ENCODE assay signal across 20 cellular contexts in the genomic region with DNA sequence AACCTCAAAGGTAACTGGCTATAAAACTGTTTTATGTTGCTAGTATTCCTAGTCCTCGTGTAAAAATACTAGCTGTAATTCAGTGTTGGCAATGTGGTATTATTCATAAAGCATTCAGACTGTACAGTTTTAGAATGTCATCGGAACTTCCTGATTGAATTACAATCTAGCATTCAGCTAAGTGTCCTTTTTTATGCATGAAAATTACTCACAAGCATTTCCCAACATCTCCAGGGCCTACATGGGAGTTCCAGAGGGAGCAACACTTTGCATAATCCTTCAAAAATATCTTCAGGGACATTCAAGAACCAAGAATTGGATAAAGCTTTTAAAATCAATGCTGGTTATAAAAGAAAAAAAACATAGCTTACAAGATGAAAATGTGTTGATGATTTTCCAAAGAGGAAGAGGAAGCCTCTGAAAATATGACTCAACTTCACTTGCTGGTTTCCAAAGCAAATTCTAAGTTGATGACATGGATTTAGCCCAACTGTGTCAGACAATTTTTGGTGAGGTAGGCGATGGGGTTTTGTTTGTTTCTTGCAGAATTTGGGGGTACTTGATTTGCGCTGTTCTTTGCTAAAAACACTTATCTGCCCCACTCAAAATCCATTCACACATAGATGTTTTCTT.
"Had no signal": no experiment of that assay in that cellular context is flagged by ENCODE, and none has a peak within 500 bp of the region (broad histone marks: within the 10 kb centered on the region; RNA-seq: fewer than 3 reads in every experiment).

No MANE protein-coding gene starts in this region.

- H3K4me3 ChIP-seq: esophagus muscularis mucosa, gastroesophageal sphincter, mucosa of descending colon, ovary, testis, upper lobe of right lung had no signal

- H3K9me3 ChIP-seq: esophagus muscularis mucosa, gastroesophageal sphincter, mucosa of descending colon, ovary, testis, upper lobe of right lung had no signal

- H3K27me3 ChIP-seq: esophagus muscularis mucosa, gastroesophageal sphincter, ovary, testis, upper lobe of right lung had no signal

- ATAC-seq: activated CD4-positive, alpha-beta T cell treated with anti-CD3 and anti-CD28 coated beads for 36 hours; activated CD8-positive, alpha-beta memory T cell treated with anti-CD3 and anti-CD28 coated beads, Interleukin-2, amount 10 ng/mL, durations not matched to agents 7 days and 5 days; gastroesophageal sphincter; left lobe of liver; mucosa of descending colon; naive thymus-derived CD4-positive, alpha-beta T cell; sciatic nerve; upper lobe of right lung had no signal

- H3K9me3 Mint-ChIP-seq: activated CD4-positive, alpha-beta memory T cell treated with anti-CD3 and anti-CD28 coated beads for 36 hours; activated T-cell treated with anti-CD3 and anti-CD28 coated beads, Interleukin-2, amount 50 U/mL, for 24 hours had no signal

- H3K4me1 ChIP-seq: esophagus muscularis mucosa, testis, upper lobe of right lung had no signal

- H3K36me3 ChIP-seq: esophagus muscularis mucosa, gastroesophageal sphincter, ovary, upper lobe of right lung had no signal

- H3K4me3 Mint-ChIP-seq: activated CD4-positive, alpha-beta memory T cell treated with anti-CD3 and anti-CD28 coated beads for 36 hours; activated CD4-positive, alpha-beta T cell treated with anti-CD3 and anti-CD28 coated beads for 36 hours; activated CD8-positive, alpha-beta memory T cell treated with anti-CD3 and anti-CD28 coated beads, Interleukin-2, amount 10 ng/mL, durations not matched to agents 7 days and 5 days; activated T-cell treated with anti-CD3 and anti-CD28 coated beads, Interleukin-2, amount 50 U/mL, for 24 hours; naive thymus-derived CD4-positive, alpha-beta T cell; stimulated activated naive CD8-positive, alpha-beta T cell treated with anti-CD3 and anti-CD28 coated beads, Interleukin-15, Interleukin-2, amounts not matched to agents 100 ng/mL and 50 ng/mL, for 24 hours had no signal

- H3K4me1 Mint-ChIP-seq: activated CD4-positive, alpha-beta T cell treated with anti-CD3 and anti-CD28 coated beads for 36 hours; activated CD8-positive, alpha-beta memory T cell treated with anti-CD3 and anti-CD28 coated beads, Interleukin-2, amount 10 ng/mL, durations not matched to agents 7 days and 5 days; naive thymus-derived CD4-positive, alpha-beta T cell had no signal

- H3K27me3 Mint-ChIP-seq: activated CD4-positive, alpha-beta memory T cell treated with anti-CD3 and anti-CD28 coated beads for 36 hours; activated CD4-positive, alpha-beta T cell treated with anti-CD3 and anti-CD28 coated beads for 36 hours; activated CD8-positive, alpha-beta memory T cell treated with anti-CD3 and anti-CD28 coated beads, Interleukin-2, amount 10 ng/mL, durations not matched to agents 7 days and 5 days; activated T-cell treated with anti-CD3 and anti-CD28 coated beads, Interleukin-2, amount 50 U/mL, for 24 hours; naive thymus-derived CD4-positive, alpha-beta T cell; stimulated activated naive CD8-positive, alpha-beta T cell treated with anti-CD3 and anti-CD28 coated beads, Interleukin-15, Interleukin-2, amounts not matched to agents 100 ng/mL and 50 ng/mL, for 24 hours had no signal

- DNase-seq: activated CD4-positive, alpha-beta memory T cell treated with anti-CD3 and anti-CD28 coated beads for 36 hours; activated CD4-positive, alpha-beta T cell treated with anti-CD3 and anti-CD28 coated beads for 36 hours; activated CD8-positive, alpha-beta memory T cell treated with anti-CD3 and anti-CD28 coated beads, Interleukin-2, amount 10 ng/mL, durations not matched to agents 7 days and 5 days; activated effector memory CD4-positive, alpha-beta T cell treated with Interleukin-2 at 50 U/mL for 16 hours; activated naive CD4-positive, alpha-beta T cell treated with anti-CD3 and anti-CD28 coated beads, Interleukin-2, amount 50 U/mL, for 16 hours; activated T-cell treated with anti-CD3 and anti-CD28 coated beads, Interleukin-2, amount 50 U/mL, for 24 hours; islet precursor cell; mammary epithelial cell; mucosa of descending colon; naive thymus-derived CD4-positive, alpha-beta T cell; ovary; T-helper 1 cell; T1000; testis; upper lobe of right lung had no signal

- H3K27ac ChIP-seq: esophagus muscularis mucosa, gastroesophageal sphincter, ovary, testis, upper lobe of right lung had no signal

- H3K36me3 Mint-ChIP-seq: activated CD4-positive, alpha-beta memory T cell treated with anti-CD3 and anti-CD28 coated beads for 36 hours; activated CD8-positive, alpha-beta memory T cell treated with anti-CD3 and anti-CD28 coated beads, Interleukin-2, amount 10 ng/mL, durations not matched to agents 7 days and 5 days; naive thymus-derived CD4-positive, alpha-beta T cell had no signal

- H3K27ac Mint-ChIP-seq: activated CD4-positive, alpha-beta memory T cell treated with anti-CD3 and anti-CD28 coated beads for 36 hours; activated CD4-positive, alpha-beta T cell treated with anti-CD3 and anti-CD28 coated beads for 36 hours; activated CD8-positive, alpha-beta memory T cell treated with anti-CD3 and anti-CD28 coated beads, Interleukin-2, amount 10 ng/mL, durations not matched to agents 7 days and 5 days; activated T-cell treated with anti-CD3 and anti-CD28 coated beads, Interleukin-2, amount 50 U/mL, for 24 hours; naive thymus-derived CD4-positive, alpha-beta T cell; stimulated activated naive CD8-positive, alpha-beta T cell treated with anti-CD3 and anti-CD28 coated beads, Interleukin-15, Interleukin-2, amounts not matched to agents 100 ng/mL and 50 ng/mL, for 24 hours had no signal
